32 cellular contexts compared by ENCODE assay signal in the genomic region with DNA sequence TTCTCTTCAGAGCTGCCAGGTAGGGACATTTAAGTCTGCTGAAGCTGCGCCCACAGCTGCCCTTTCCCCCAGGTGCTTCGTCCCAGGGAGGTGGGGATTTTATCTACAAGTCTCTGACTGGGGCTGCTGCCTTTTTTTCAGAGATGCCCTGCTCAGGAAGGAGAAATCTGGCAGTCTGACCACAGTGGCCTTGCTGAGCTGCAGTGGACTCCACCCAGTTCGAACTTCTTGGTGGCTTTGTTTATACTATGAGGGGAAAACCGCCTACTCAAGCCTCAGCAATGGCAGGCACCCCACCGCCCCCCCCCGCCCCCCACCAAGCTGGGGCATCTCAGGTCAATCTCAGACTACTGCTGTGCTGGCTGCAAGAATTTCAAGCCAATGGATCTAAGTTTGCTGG.
"Had no signal": no experiment of that assay in that cellular context is flagged by ENCODE, and none has a peak within 500 bp of the region (broad histone marks: within the 10 kb centered on the region; RNA-seq: fewer than 3 reads in every experiment).

No MANE protein-coding gene starts in this region.

- H3K4me3 ChIP-seq: ascending aorta, gastrocnemius medialis, hepatocyte, ovary, right lobe of liver, skin epidermis, uterus had no signal

- H3K36me3 Mint-ChIP-seq: activated naive CD4-positive, alpha-beta T cell treated with anti-CD3 and anti-CD28 coated beads, Interleukin-2, amount 10 ng/mL, durations not matched to agents 7 days and 5 days; activated naive CD8-positive, alpha-beta T cell treated with anti-CD3 and anti-CD28 coated beads, Interleukin-2, amount 10 ng/mL, durations not matched to agents 7 days and 5 days; stimulated activated memory B cell treated with anti-CD40 and anti-IgM and Interleukin-4, amounts not matched to agents 10 μg/mL and 1 μg/mL and 100 μg/mL, for 72 hours; type B pancreatic cell had no signal

- H3K27me3 ChIP-seq: ascending aorta, gastrocnemius medialis, hepatocyte, ovary, right lobe of liver, uterus had no signal

- H3K9me3 ChIP-seq: ascending aorta, ovary, right lobe of liver, uterus had no signal

- ATAC-seq: activated CD4-positive, CD25-positive, alpha-beta regulatory T cell treated with anti-CD3 and anti-CD28 coated beads, Interleukin-2, amount 50 U/mL, for 24 hours; esophagus mucosa; gastrocnemius medialis; left cardiac atrium; naive thymus-derived CD4-positive, alpha-beta T cell; right lobe of liver; stimulated activated memory B cell treated with anti-CD40 and anti-IgM and Interleukin-4, amounts not matched to agents 10 μg/mL and 1 μg/mL and 100 μg/mL, for 72 hours; stimulated activated naive CD8-positive, alpha-beta T cell treated with anti-CD3 and anti-CD28 coated beads, Interleukin-15, amount 100 ng/mL, for 72 hours had no signal

- H3K36me3 ChIP-seq: ascending aorta, gastrocnemius medialis, ovary, right lobe of liver, uterus, WERI-Rb-1 had no signal

- H3K4me3 Mint-ChIP-seq: activated CD4-positive, alpha-beta memory T cell treated with anti-CD3 and anti-CD28 coated beads for 36 hours; activated naive CD4-positive, alpha-beta T cell treated with anti-CD3 and anti-CD28 coated beads, Interleukin-2, amount 10 ng/mL, durations not matched to agents 7 days and 5 days; activated naive CD8-positive, alpha-beta T cell treated with anti-CD3 and anti-CD28 coated beads, Interleukin-2, amount 10 ng/mL, durations not matched to agents 7 days and 5 days; activated T-helper 1 cell treated with anti-CD3 and anti-CD28 coated beads, Interleukin-12 subunit alpha, Interleukin-12 subunit beta, Interleukin-2, Interleukin-4 antibody, amounts not matched to agents 30 ng/mL and 10 ng/mL and 1 ng/mL, durations not matched to agents 14 hours and 24 hours and 36 hours; naive thymus-derived CD4-positive, alpha-beta T cell; stimulated activated memory B cell treated with anti-CD40 and anti-IgM and Interleukin-4, amounts not matched to agents 10 μg/mL and 1 μg/mL and 100 μg/mL, for 72 hours; stimulated activated naive CD8-positive, alpha-beta T cell treated with anti-CD3 and anti-CD28 coated beads, Interleukin-15, amount 100 ng/mL, for 72 hours; type B pancreatic cell had no signal

- H3K4me1 Mint-ChIP-seq: activated naive CD4-positive, alpha-beta T cell treated with anti-CD3 and anti-CD28 coated beads, Interleukin-2, amount 10 ng/mL, durations not matched to agents 7 days and 5 days; activated naive CD8-positive, alpha-beta T cell treated with anti-CD3 and anti-CD28 coated beads, Interleukin-2, amount 10 ng/mL, durations not matched to agents 7 days and 5 days; naive thymus-derived CD4-positive, alpha-beta T cell; stimulated activated memory B cell treated with anti-CD40 and anti-IgM and Interleukin-4, amounts not matched to agents 10 μg/mL and 1 μg/mL and 100 μg/mL, for 72 hours; stimulated activated naive CD8-positive, alpha-beta T cell treated with anti-CD3 and anti-CD28 coated beads, Interleukin-15, amount 100 ng/mL, for 72 hours had no signal

- H3K27me3 Mint-ChIP-seq: activated CD4-positive, alpha-beta memory T cell treated with anti-CD3 and anti-CD28 coated beads for 36 hours; activated naive CD4-positive, alpha-beta T cell treated with anti-CD3 and anti-CD28 coated beads, Interleukin-2, amount 10 ng/mL, durations not matched to agents 7 days and 5 days; activated naive CD8-positive, alpha-beta T cell treated with anti-CD3 and anti-CD28 coated beads, Interleukin-2, amount 10 ng/mL, durations not matched to agents 7 days and 5 days; naive thymus-derived CD4-positive, alpha-beta T cell; progenitor cell of endocrine pancreas; stimulated activated memory B cell treated with anti-CD40 and anti-IgM and Interleukin-4, amounts not matched to agents 10 μg/mL and 1 μg/mL and 100 μg/mL, for 72 hours; stimulated activated naive CD8-positive, alpha-beta T cell treated with anti-CD3 and anti-CD28 coated beads, Interleukin-15, amount 100 ng/mL, for 72 hours; type B pancreatic cell had no signal

- H3K4me1 ChIP-seq: ascending aorta, gastrocnemius medialis, right lobe of liver, uterus had no signal

- H3K27ac Mint-ChIP-seq: activated CD4-positive, alpha-beta memory T cell treated with anti-CD3 and anti-CD28 coated beads for 36 hours; activated naive CD4-positive, alpha-beta T cell treated with anti-CD3 and anti-CD28 coated beads, Interleukin-2, amount 10 ng/mL, durations not matched to agents 7 days and 5 days; activated naive CD8-positive, alpha-beta T cell treated with anti-CD3 and anti-CD28 coated beads, Interleukin-2, amount 10 ng/mL, durations not matched to agents 7 days and 5 days; activated T-helper 1 cell treated with anti-CD3 and anti-CD28 coated beads, Interleukin-12 subunit alpha, Interleukin-12 subunit beta, Interleukin-2, Interleukin-4 antibody, amounts not matched to agents 30 ng/mL and 10 ng/mL and 1 ng/mL, durations not matched to agents 14 hours and 24 hours and 36 hours; naive thymus-derived CD4-positive, alpha-beta T cell; progenitor cell of endocrine pancreas; stimulated activated memory B cell treated with anti-CD40 and anti-IgM and Interleukin-4, amounts not matched to agents 10 μg/mL and 1 μg/mL and 100 μg/mL, for 72 hours; stimulated activated naive CD8-positive, alpha-beta T cell treated with anti-CD3 and anti-CD28 coated beads, Interleukin-15, amount 100 ng/mL, for 72 hours; type B pancreatic cell had no signal

- DNase-seq: activated CD4-positive, alpha-beta memory T cell treated with anti-CD3 and anti-CD28 coated beads for 36 hours; activated CD4-positive, alpha-beta T cell treated with anti-CD3 and anti-CD28 coated beads for 48 hours; activated CD8-positive, alpha-beta memory T cell treated with anti-CD3 and anti-CD28 coated beads, Interleukin-2, amount 50 U/mL, for 4 hours; activated gamma-delta T cell; activated naive CD4-positive, alpha-beta T cell treated with anti-CD3 and anti-CD28 coated beads, Interleukin-2, amount 10 ng/mL, durations not matched to agents 7 days and 5 days; activated naive CD8-positive, alpha-beta T cell treated with anti-CD3 and anti-CD28 coated beads, Interleukin-2, amount 10 ng/mL, durations not matched to agents 7 days and 5 days; activated T-cell treated with anti-CD3 and anti-CD28 coated beads, Interleukin-2, amount 50 U/mL, for 1 hour; caudate nucleus; gastrocnemius medialis; left cardiac atrium; mammary epithelial cell; midbrain; naive thymus-derived CD4-positive, alpha-beta T cell; ovary; right lobe of liver; stimulated activated CD4-positive, alpha-beta T cell treated with anti-CD3 and anti-CD28 coated beads, Interleukin-12 subunit alpha, Interleukin-12 subunit beta, amount 100 ng/mL, for 4 hours; stimulated activated CD4-positive, alpha-beta T cell treated with anti-CD3 and anti-CD28 coated beads, Interleukin-4, amount 100 ng/mL, for 4 hours; stimulated activated CD8-positive, alpha-beta memory T cell treated with anti-CD3 and anti-CD28 coated beads, Interleukin-4, amount 100 ng/mL, for 48 hours; stimulated activated naive CD8-positive, alpha-beta T cell treated with anti-CD3 and anti-CD28 coated beads, Interleukin-15, amount 100 ng/mL, for 72 hours; substantia nigra; T-helper 9 cell; uterus; WERI-Rb-1 had no signal

- H3K27ac ChIP-seq: ascending aorta, gastrocnemius medialis, hepatocyte, ovary, right lobe of liver, skin epidermis, uterus, WERI-Rb-1 had no signal
